9 cellular contexts compared by ENCODE assay signal in the genomic region with DNA sequence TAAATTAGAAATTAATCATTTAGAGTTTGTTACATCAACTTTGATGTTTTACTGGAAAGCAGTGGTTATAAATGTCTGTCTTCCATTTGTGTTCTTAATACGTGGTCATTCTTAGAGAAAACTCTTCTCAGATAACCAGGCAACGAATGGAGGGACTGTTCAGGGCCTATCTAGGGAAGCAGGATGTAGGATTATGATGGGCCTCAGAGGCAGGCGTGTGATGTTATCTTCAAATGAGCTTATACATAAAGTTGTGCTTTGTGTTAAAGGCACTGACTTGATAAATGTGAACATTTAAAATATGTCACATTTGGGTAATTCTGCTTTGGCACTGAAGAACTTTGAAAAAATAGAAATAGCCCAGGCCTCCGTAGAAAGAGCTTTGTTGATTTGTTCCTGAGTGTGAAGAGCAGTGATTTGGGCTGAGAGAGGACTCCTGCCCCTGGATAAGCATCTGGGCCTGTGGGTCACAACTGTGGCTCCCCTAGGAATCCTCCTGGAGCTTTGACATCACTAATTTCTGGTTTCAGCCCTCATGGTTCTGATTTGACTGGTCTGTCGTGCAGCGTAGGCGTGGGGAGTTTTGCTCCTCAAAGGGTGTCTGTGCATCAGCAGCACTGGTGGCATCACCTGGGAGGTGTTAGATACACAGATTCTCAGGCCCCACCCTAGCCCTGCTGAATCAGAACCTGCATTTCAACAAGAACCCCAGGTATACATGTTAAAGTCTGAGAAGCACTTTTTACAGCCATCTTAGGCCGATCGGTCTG. TPM values are rescaled to one million over a fixed set of nuclear protein-coding genes. Genes with fewer than 3 reads are reported as not detected.
DNase-seq lines count a peak whose midpoint lies in the region; ATAC-seq and TF ChIP-seq lines count a peak whose summit lies in the region.
"Had no signal": no experiment of that assay in that cellular context is flagged by ENCODE, and none has a peak within 500 bp of the region (broad histone marks: within the 10 kb centered on the region; RNA-seq: fewer than 3 reads in every experiment).

No MANE protein-coding gene starts in this region.

- intact Hi-C loops in right cardiac atrium (cut with DNase I), result no loop called here
- intact Hi-C loops in left cardiac atrium (cut with DNase I), result no loop called here
- intact Hi-C loops in transverse colon (cut with DNase I; ENCODE audit: low total_unique reads), result no loop called here

- H3K4me1 Mint-ChIP-seq in endothelial cell (ENCODE audit: unreplicated experiment), result peaks cover 43% of the 10 kb centered on the region

- H3K9me3 Mint-ChIP-seq in endothelial cell (ENCODE audit: unreplicated experiment), result no peaks in the 10 kb centered on the region

- no peak overlapping the region for H3K27ac Mint-ChIP-seq in endothelial cell (ENCODE audit: unreplicated experiment)

- H3K36me3 ChIP-seq in transverse colon, result no peaks in the 10 kb centered on the region

- no peak overlapping the region for H3K4me3 Mint-ChIP-seq in endothelial cell (ENCODE audit: unreplicated experiment)

- no peak for TF ChIP-seq CTCF in transverse colon (IDR thresholded peaks at IDR 0.05)
- no peak for TF ChIP-seq CTCF in endothelial cell (IDR thresholded peaks at IDR 0.05; ENCODE audit: unreplicated experiment)

- H3K27me3 ChIP-seq in right cardiac atrium (ENCODE audit: control insufficient read depth, insufficient read depth) (no peaks in the 10 kb centered on the region), transverse colon (no peaks in the 10 kb centered on the region)

- DNase-seq in right cardiac atrium (no peak), left cardiac atrium (no peak), NCI-H524 (lab: John Stamatoyannopoulos, UW) (no peak), transverse colon (no peak), 8988T (no peak), endothelial cell (ENCODE audit: low spot score) (no peak)
- DNase-seq in activated T-helper 9 cell treated with anti-CD3 and anti-CD28 coated beads, Interleukin-2, amount 50 U/mL, for 16 hours (ENCODE audit: low read depth), result peak; percentile 56
- DNase-seq: AML-193 had no signal

- peaks cover 2% of the 10 kb centered on the region for H3K27me3 Mint-ChIP-seq in endothelial cell (ENCODE audit: unreplicated experiment)

- in situ Hi-C loops in transverse colon (cut with MboI; ENCODE audit: low pct_ligation_motif_present in 1 of 4, low pct_unique_long_range_greater_than_20kb in 1 of 4, low sequenced_read_pairs in 3 of 4), result no loop called here

- ATAC-seq in right cardiac atrium, result no peak
- no peak for ATAC-seq in left cardiac atrium
- peak; percentile 90 for ATAC-seq in HG03095 (IDR thresholded peaks at IDR 0.05; ENCODE audit: unreplicated experiment)

- TF ChIP-seq POLR2A in transverse colon (IDR thresholded peaks at IDR 0.05), result no peak

- H3K4me1 ChIP-seq in right cardiac atrium (ENCODE audit: control insufficient read depth, insufficient read depth, low read length) (peaks cover 4% of the 10 kb centered on the region), transverse colon (peaks cover 0 to 26% (median 14%) of the 10 kb centered on the region in 4 donors)

- H3K4me3 ChIP-seq in right cardiac atrium (ENCODE audit: low read length) (no peak overlapping the region), transverse colon (no peak overlapping the region)

- peak overlapping the region; percentile 37 for H3K27ac ChIP-seq in right cardiac atrium (ENCODE audit: low read length)
- H3K27ac ChIP-seq in transverse colon, result no peak overlapping the region

- H3K9me3 ChIP-seq in right cardiac atrium (ENCODE audit: control insufficient read depth, low read length) (no peaks in the 10 kb centered on the region), transverse colon (peaks cover 0 to 3% of the 10 kb centered on the region in 2 donors)

- 85% methylated on average over 9 of the region's 9 CpGs for WGBS in right cardiac atrium
- WGBS in transverse colon (ENCODE audit: low coverage in 1 of 2), 2 donors, result 83 to 90% methylated on average over 5 to 9 of the region's 9 CpGs

- H3K36me3 Mint-ChIP-seq in endothelial cell (ENCODE audit: low read depth, unreplicated experiment), result no peaks in the 10 kb centered on the region

- TF ChIP-seq EP300 in transverse colon (IDR thresholded peaks at IDR 0.05; ENCODE audit: low read depth), result no peak

RNA-seq across cellular contexts. Expression of a gene that starts 55.4 kb away (rescaled TPM):
- total RNA-seq in right cardiac atrium, result 100 to 1,000 TPM; 124 to 166 (median 144) TPM
- 57.2 TPM for polyA plus RNA-seq in right cardiac atrium
- 100 to 1,000 TPM; 103 to 118 TPM for total RNA-seq in left cardiac atrium
- total RNA-seq in transverse colon, result 10 to 100 TPM; 15.3 to 40.2 (median 22.3) TPM
- 9.2 TPM for total RNA-seq in endothelial cell (ENCODE audit: unreplicated experiment)
